13 cellular contexts compared by ENCODE assay signal in genomic region chr14:49623387-49623786, GRCh38. TPM values are rescaled to one million over a fixed set of nuclear protein-coding genes. Genes with fewer than 3 reads are reported as not detected.
DNase-seq lines count a peak whose midpoint lies in the region; ATAC-seq, FAIRE-seq and TF ChIP-seq lines count a peak whose summit lies in the region.
"Had no signal": no experiment of that assay in that cellular context is flagged by ENCODE, and none has a peak within 500 bp of the region (broad histone marks: within the 10 kb centered on the region; RNA-seq: fewer than 3 reads in every experiment).

No MANE protein-coding gene starts in this region.

- no peak for ATAC-seq in HepG2
- no peak for ATAC-seq in HG03139 (IDR thresholded peaks at IDR 0.05; ENCODE audit: unreplicated experiment)
- ATAC-seq: body of pancreas had no signal

- in situ Hi-C loops in HepG2 (cut with HindIII; ENCODE audit: extremely low pct_ligation_motif_present, low pct_unique_long_range_greater_than_20kb) = no loop called here

- POLR2A ChIA-PET in A673 (lab: Charles Lee; ENCODE audit: low non-redundant PET) (no interaction called here), HEK293 (lab: Yijun Ruan, JAX) (interaction anchor here (3.0 kb wide), 1 partner anchor 11 kb away, joined by 18 read pairs; no protein-coding TSS in a partner anchor), HepG2 (lab: Yijun Ruan, JAX) (interaction anchor here (1.0 to 1.4 kb wide), 4 partner anchors 9 to 95 kb away, joined by 3 to 8 read pairs (median 4); partner anchors contain the start of gene LRR1)

- DNase-seq in A673 (ENCODE audit: low spot score) = no peak
- DNase-seq in activated naive CD8-positive, alpha-beta T cell treated with anti-CD3 and anti-CD28 coated beads for 36 hours = no peak
- no peak for DNase-seq in HepG2 (ENCODE audit: low spot score)
- DNase-seq in HuH-7.5 (ENCODE audit: low spot score) = no peak
- no peak for DNase-seq in DMS153 treated with DMSO at 0.1 percent for 48 hours (lab: John Stamatoyannopoulos, UW; ENCODE audit: unreplicated experiment)
- no peak for DNase-seq in stimulated activated CD8-positive, alpha-beta memory T cell treated with anti-CD3 and anti-CD28 coated beads, Interleukin-4, amount 100 ng/mL, for 48 hours
- DNase-seq: body of pancreas, hippocampal formation, KG1, naive B cell, NCI-H774 had no signal

- H3K27me3 ChIP-seq in A673 (replicated peaks; ENCODE audit: insufficient read depth, low read depth, low read length, poor library complexity) (no peaks in the 10 kb centered on the region), HepG2 (ENCODE audit: control insufficient read depth in 1 of 2, insufficient read depth in 2 of 2, low read length in 2 of 2) (no peaks in the 10 kb centered on the region; a peak in 1 of 5 replicates)
- H3K27me3 ChIP-seq: body of pancreas had no signal

- CTCF ChIA-PET in A673 (lab: Charles Lee) (interaction anchor here (0.6 kb wide), 1 partner anchor 11 kb away, joined by 3 read pairs; no protein-coding TSS in a partner anchor), HEK293 (lab: Yijun Ruan, JAX) (interaction anchor here (1.6 kb wide), 1 partner anchor 36 kb away, joined by 6 read pairs; no protein-coding TSS in a partner anchor), HepG2 (lab: Yijun Ruan, JAX; ENCODE audit: low intra/inter-chr PET ratio, low total read pairs) (no interaction called here)

- H3K4me1 ChIP-seq in A673 (ENCODE audit: insufficient read depth, low read length, poor library complexity, severe bottlenecking) (peaks cover 22% of the 10 kb centered on the region), HEK293 (ENCODE audit: control insufficient read depth, insufficient read depth, low read length) (no peaks in the 10 kb centered on the region), HepG2 (ENCODE audit: insufficient read depth, low read length) (peaks cover 39% of the 10 kb centered on the region)

- WGBS in HepG2 (ENCODE audit: low lambda C conversion rate) = 72% methylated on average over 3 of the region's 3 CpGs

- H3K27ac ChIP-seq in A673 (ENCODE audit: low read depth, low read length, poor library complexity, severe bottlenecking) (peak overlapping the region; percentile 35), HEK293 (ENCODE audit: extremely low read depth, low read depth, low read length) (no peak overlapping the region), HepG2 (ENCODE audit: extremely low read length, insufficient read depth, low read length) (no peak overlapping the region)

- peak overlapping the region; percentile 95 for H3K4me3 Mint-ChIP-seq in activated naive CD8-positive, alpha-beta T cell treated with anti-CD3 and anti-CD28 coated beads for 36 hours

- TF ChIP-seq RAD21 in HepG2 (CRISPR knock-in tag; IDR thresholded peaks at IDR 0.05) = no peak

- H3K36me3 Mint-ChIP-seq in activated naive CD8-positive, alpha-beta T cell treated with anti-CD3 and anti-CD28 coated beads for 36 hours = peaks cover 47% of the 10 kb centered on the region

- peaks cover 45% of the 10 kb centered on the region for H3K4me1 Mint-ChIP-seq in activated naive CD8-positive, alpha-beta T cell treated with anti-CD3 and anti-CD28 coated beads for 36 hours

- peak overlapping the region; percentile 93 for H3K4me3 ChIP-seq in A673 (ENCODE audit: low read depth, low read length, poor library complexity, severe bottlenecking)
- H3K4me3 ChIP-seq in HEK293 (ENCODE audit: low read depth, low read length) = peak overlapping the region; percentile 21
- peak overlapping the region in 2 of 3 experiments; percentile 86 to 92; a peak in 3 of 6 replicates for H3K4me3 ChIP-seq in HepG2 (replicated peaks in 1 of 3; ENCODE audit: insufficient read depth in 1 of 3, low read depth in 2 of 3, low read length in 3 of 3)

- peak overlapping the region; percentile 70 for H3K27ac Mint-ChIP-seq in activated naive CD8-positive, alpha-beta T cell treated with anti-CD3 and anti-CD28 coated beads for 36 hours

- H2AFZ ChIP-seq in HepG2 (ENCODE audit: low read length) = no peak overlapping the region

- H3K36me3 ChIP-seq in A673 (ENCODE audit: insufficient read depth, low read length, poor library complexity, severe bottlenecking) (peaks cover 31% of the 10 kb centered on the region), HEK293 (ENCODE audit: control insufficient read depth in 2 of 2, insufficient read depth in 1 of 2, low read length in 2 of 2) (peaks cover 20 to 31% of the 10 kb centered on the region in 2 experiments), HepG2 (replicated peaks in 1 of 2; ENCODE audit: control insufficient read depth in 1 of 2, insufficient read depth in 2 of 2, low read length in 2 of 2) (peaks cover 0 to 12% of the 10 kb centered on the region in 2 experiments; a peak in 2 of 5 replicates)

- peak overlapping the region; percentile 95 for H3K4me2 ChIP-seq in HepG2 (ENCODE audit: low read depth, low read length)

- no peaks in the 10 kb centered on the region for H3K9me3 Mint-ChIP-seq in activated naive CD8-positive, alpha-beta T cell treated with anti-CD3 and anti-CD28 coated beads for 36 hours
- H3K9me3 Mint-ChIP-seq: naive B cell had no signal

- no peak for TF ChIP-seq POLR2A in HepG2 (IDR thresholded peaks at IDR 0.05; ENCODE audit: insufficient read depth in 1 of 2, low read depth in 2 of 2, low read length in 2 of 2)

- H3K9ac ChIP-seq in HepG2 (ENCODE audit: insufficient read depth, low read depth, low read length) = no peak overlapping the region

- BruUV-seq in A673 (replicated peaks; lab: Mats Ljungman, UMichigan) (no TSS peak), HepG2 (replicated peaks; lab: Mats Ljungman, UMichigan) (no TSS peak)

- H4K20me1 ChIP-seq in HepG2 (ENCODE audit: insufficient read depth, low read length) = peaks cover 12% of the 10 kb centered on the region

- peaks cover 54% of the 10 kb centered on the region for H3K79me2 ChIP-seq in HepG2 (ENCODE audit: insufficient read depth, low read length)

- H3K27me3 Mint-ChIP-seq in activated naive CD8-positive, alpha-beta T cell treated with anti-CD3 and anti-CD28 coated beads for 36 hours = no peaks in the 10 kb centered on the region
- H3K27me3 Mint-ChIP-seq: naive B cell had no signal

- FAIRE-seq in HepG2 (lab: Jason Lieb, UNC) = no peak

- intact Hi-C loops in A673 (cut with micrococcal nuclease; ENCODE audit: unreplicated experiment) (no loop called here), HepG2 (cut with micrococcal nuclease; ENCODE audit: unreplicated experiment) (no loop called here)

- H3K9me3 ChIP-seq in A673 (ENCODE audit: low read depth, low read length, poor library complexity, severe bottlenecking) (no peaks in the 10 kb centered on the region), HEK293 (ENCODE audit: control insufficient read depth, insufficient read depth, low read depth, low read length) (no peaks in the 10 kb centered on the region), HepG2 (ENCODE audit: low read length) (no peaks in the 10 kb centered on the region)
- H3K9me3 ChIP-seq: body of pancreas had no signal

- TF ChIP-seq CTCF in A673 (conservative IDR thresholded peaks at IDR 0.05; ENCODE audit: low read depth, low read length) (no peak), HEK293 (tag by site-specific recombination; IDR thresholded peaks at IDR 0.05) (no peak), HepG2 (CRISPR knock-in tag; IDR thresholded peaks at IDR 0.05) (no peak)

- TF ChIP-seq EP300 in HepG2 (IDR thresholded peaks at IDR 0.05; ENCODE audit: low read depth in 2 of 2, low read length in 2 of 2) (no peak), HepG2 (CRISPR knock-in tag; IDR thresholded peaks at IDR 0.05; ENCODE audit: borderline replicate concordance) (no peak)

RNA-seq across cellular contexts. Expression of gene MGAT2, which starts 2.8 kb away (rescaled TPM):
- total RNA-seq in A673 (2021) (35.9 and 37.3 TPM in 2 replicates), HepG2 (2016; rRNA removed; fragmentation: Illumina TruSeq; extraction: Trizol) (47.2 and 51.9 TPM in 2 replicates)
- 10 to 100 TPM; 40.0 to 42.0 TPM for total RNA-seq in activated naive CD8-positive, alpha-beta T cell treated with anti-CD3 and anti-CD28 coated beads for 36 hours
- total RNA-seq in HepG2 (2016; cell fraction: cytosol; rRNA removed; fragmentation: Illumina TruSeq; extraction: Trizol; ENCODE audit: low read depth) = 11.1 and 14.0 TPM in 2 replicates
- total RNA-seq in HepG2 (2016; cell fraction: insoluble cytoplasmic fraction; rRNA removed; fragmentation: Illumina TruSeq; extraction: Trizol) = 50.9 and 51.9 TPM in 2 replicates
- 47.8 and 48.8 TPM in 2 replicates for total RNA-seq in HepG2 (2016; cell fraction: membrane; rRNA removed; fragmentation: Illumina TruSeq; extraction: Trizol)
- 35.6 and 35.7 TPM in 2 replicates for total RNA-seq in HepG2 (2016; cell fraction: nucleus; rRNA removed; fragmentation: Illumina TruSeq; extraction: Trizol)
- 12.4 and 12.9 TPM in 2 replicates for polyA plus RNA-seq in HepG2 (2011; rRNA removed)
- 11.6 and 13.5 TPM in 2 replicates for polyA plus RNA-seq in HepG2 (2011; cell fraction: cytosol; rRNA removed)
- polyA plus RNA-seq in HepG2 (2011; cell fraction: nucleus; rRNA removed) = 4.6 and 5.3 TPM in 2 replicates
- 4.2 and 5.5 TPM in 2 replicates for polyA plus RNA-seq in HepG2 (2012)
- polyA plus RNA-seq in HepG2 (2016; cell fraction: cytosol; fragmentation: Illumina TruSeq; extraction: Trizol; ENCODE audit: low read depth) = 9.6 and 11.4 TPM in 2 replicates
- polyA plus RNA-seq in HepG2 (2016; cell fraction: insoluble cytoplasmic fraction; fragmentation: Illumina TruSeq; extraction: Trizol; ENCODE audit: low read depth) = 42.7 and 53.6 TPM in 2 replicates
- 30.4 and 34.7 TPM in 2 replicates for polyA plus RNA-seq in HepG2 (2016; cell fraction: membrane; fragmentation: Illumina TruSeq; extraction: Trizol; ENCODE audit: low read depth)
- 41.5 and 42.4 TPM in 2 replicates for polyA plus RNA-seq in HepG2 (2016; cell fraction: nucleus; fragmentation: Illumina TruSeq; extraction: Trizol; ENCODE audit: insufficient read depth, low read depth)
- 13.7 and 21.0 TPM in 2 replicates for polyA minus RNA-seq in HepG2 (2011; rRNA and poly(A)+ RNA removed; ENCODE audit: low replicate concordance)
- polyA minus RNA-seq in HepG2 (2011; cell fraction: cytosol; rRNA and poly(A)+ RNA removed) = 14.9 and 15.9 TPM in 2 replicates
- polyA minus RNA-seq in HepG2 (2011; cell fraction: nucleus; rRNA and poly(A)+ RNA removed) = 10.3 and 10.8 TPM in 2 replicates

RNA-seq across cellular contexts. Expression of gene RPL36AL, which starts 3.0 kb away (rescaled TPM):
- total RNA-seq in A673 (2021) = 188 and 202 TPM in 2 replicates
- total RNA-seq in activated naive CD8-positive, alpha-beta T cell treated with anti-CD3 and anti-CD28 coated beads for 36 hours = 100 to 1,000 TPM; 236 to 250 TPM
- total RNA-seq in HepG2 (2016; rRNA removed; fragmentation: Illumina TruSeq; extraction: Trizol) = 294 and 383 TPM in 2 replicates
- total RNA-seq in HepG2 (2016; cell fraction: cytosol; rRNA removed; fragmentation: Illumina TruSeq; extraction: Trizol; ENCODE audit: low read depth) = 88.6 and 90.1 TPM in 2 replicates
- total RNA-seq in HepG2 (2016; cell fraction: insoluble cytoplasmic fraction; rRNA removed; fragmentation: Illumina TruSeq; extraction: Trizol) = 283 and 392 TPM in 2 replicates
- 101 and 102 TPM in 2 replicates for total RNA-seq in HepG2 (2016; cell fraction: membrane; rRNA removed; fragmentation: Illumina TruSeq; extraction: Trizol)
- 94.7 and 104 TPM in 2 replicates for total RNA-seq in HepG2 (2016; cell fraction: nucleus; rRNA removed; fragmentation: Illumina TruSeq; extraction: Trizol)
- 84.2 and 90.0 TPM in 2 replicates for polyA plus RNA-seq in HepG2 (2011; rRNA removed)
- polyA plus RNA-seq in HepG2 (2011; cell fraction: cytosol; rRNA removed) = 86.6 and 126 TPM in 2 replicates
- polyA plus RNA-seq in HepG2 (2011; cell fraction: nucleus; rRNA removed) = 25.3 and 33.1 TPM in 2 replicates
- 175 and 257 TPM in 2 replicates for polyA plus RNA-seq in HepG2 (2012)
- polyA plus RNA-seq in HepG2 (2016; cell fraction: cytosol; fragmentation: Illumina TruSeq; extraction: Trizol; ENCODE audit: low read depth) = 98.6 and 103 TPM in 2 replicates
- polyA plus RNA-seq in HepG2 (2016; cell fraction: insoluble cytoplasmic fraction; fragmentation: Illumina TruSeq; extraction: Trizol; ENCODE audit: low read depth) = 442 and 461 TPM in 2 replicates
- polyA plus RNA-seq in HepG2 (2016; cell fraction: membrane; fragmentation: Illumina TruSeq; extraction: Trizol; ENCODE audit: low read depth) = 108 and 109 TPM in 2 replicates
- 176 and 178 TPM in 2 replicates for polyA plus RNA-seq in HepG2 (2016; cell fraction: nucleus; fragmentation: Illumina TruSeq; extraction: Trizol; ENCODE audit: insufficient read depth, low read depth)
- 4.9 and 21.4 TPM in 2 replicates for polyA minus RNA-seq in HepG2 (2011; rRNA and poly(A)+ RNA removed; ENCODE audit: low replicate concordance)
- polyA minus RNA-seq in HepG2 (2011; cell fraction: cytosol; rRNA and poly(A)+ RNA removed) = 35.3 and 38.6 TPM in 2 replicates
- 19.6 and 28.7 TPM in 2 replicates for polyA minus RNA-seq in HepG2 (2011; cell fraction: nucleus; rRNA and poly(A)+ RNA removed)

RNA-seq across cellular contexts. Expression of gene DNAAF2, which starts 11.7 kb away (rescaled TPM):
- total RNA-seq in A673 (2021) (12.4 and 13.7 TPM in 2 replicates), HepG2 (2016; rRNA removed; fragmentation: Illumina TruSeq; extraction: Trizol) (13.6 and 17.9 TPM in 2 replicates)
- 10 to 100 TPM; 15.5 to 15.6 TPM for total RNA-seq in activated naive CD8-positive, alpha-beta T cell treated with anti-CD3 and anti-CD28 coated beads for 36 hours
- total RNA-seq in HepG2 (2016; cell fraction: cytosol; rRNA removed; fragmentation: Illumina TruSeq; extraction: Trizol; ENCODE audit: low read depth) = 4.8 and 5.7 TPM in 2 replicates
- 14.5 and 17.7 TPM in 2 replicates for total RNA-seq in HepG2 (2016; cell fraction: insoluble cytoplasmic fraction; rRNA removed; fragmentation: Illumina TruSeq; extraction: Trizol)
- 10.8 and 12.3 TPM in 2 replicates for total RNA-seq in HepG2 (2016; cell fraction: membrane; rRNA removed; fragmentation: Illumina TruSeq; extraction: Trizol)
- 7.0 and 8.3 TPM in 2 replicates for total RNA-seq in HepG2 (2016; cell fraction: nucleus; rRNA removed; fragmentation: Illumina TruSeq; extraction: Trizol)
- 6.1 TPM in 2 replicates for polyA plus RNA-seq in HepG2 (2011; rRNA removed)
- 4.9 and 5.2 TPM in 2 replicates for polyA plus RNA-seq in HepG2 (2011; cell fraction: cytosol; rRNA removed)
- polyA plus RNA-seq in HepG2 (2011; cell fraction: nucleus; rRNA removed) = 2.5 and 2.7 TPM in 2 replicates
- polyA plus RNA-seq in HepG2 (2012) = 7.4 and 8.1 TPM in 2 replicates
- 3.3 and 4.7 TPM in 2 replicates for polyA plus RNA-seq in HepG2 (2016; cell fraction: cytosol; fragmentation: Illumina TruSeq; extraction: Trizol; ENCODE audit: low read depth)
- 17.1 and 19.1 TPM in 2 replicates for polyA plus RNA-seq in HepG2 (2016; cell fraction: insoluble cytoplasmic fraction; fragmentation: Illumina TruSeq; extraction: Trizol; ENCODE audit: low read depth)
- 7.1 and 7.4 TPM in 2 replicates for polyA plus RNA-seq in HepG2 (2016; cell fraction: membrane; fragmentation: Illumina TruSeq; extraction: Trizol; ENCODE audit: low read depth)
- 9.5 and 10.7 TPM in 2 replicates for polyA plus RNA-seq in HepG2 (2016; cell fraction: nucleus; fragmentation: Illumina TruSeq; extraction: Trizol; ENCODE audit: insufficient read depth, low read depth)
- 2.7 and 3.1 TPM in 2 replicates for polyA minus RNA-seq in HepG2 (2011; rRNA and poly(A)+ RNA removed; ENCODE audit: low replicate concordance)
- polyA minus RNA-seq in HepG2 (2011; cell fraction: cytosol; rRNA and poly(A)+ RNA removed) = 3.6 and 4.2 TPM in 2 replicates
- polyA minus RNA-seq in HepG2 (2011; cell fraction: nucleus; rRNA and poly(A)+ RNA removed) = 3.1 and 4.5 TPM in 2 replicates

RNA-seq across cellular contexts. Expression of gene LRR1, which starts 24.6 kb away (rescaled TPM):
- total RNA-seq in A673 (2021) = 47.5 and 49.2 TPM in 2 replicates
- total RNA-seq in activated naive CD8-positive, alpha-beta T cell treated with anti-CD3 and anti-CD28 coated beads for 36 hours = 10 to 100 TPM; 58.9 to 59.9 TPM
- total RNA-seq in HepG2 (2016; rRNA removed; fragmentation: Illumina TruSeq; extraction: Trizol) = 36.2 and 49.8 TPM in 2 replicates
- total RNA-seq in HepG2 (2016; cell fraction: cytosol; rRNA removed; fragmentation: Illumina TruSeq; extraction: Trizol; ENCODE audit: low read depth) = 25.3 and 29.2 TPM in 2 replicates
- total RNA-seq in HepG2 (2016; cell fraction: insoluble cytoplasmic fraction; rRNA removed; fragmentation: Illumina TruSeq; extraction: Trizol) = 37.2 and 49.2 TPM in 2 replicates
- total RNA-seq in HepG2 (2016; cell fraction: membrane; rRNA removed; fragmentation: Illumina TruSeq; extraction: Trizol) = 30.8 and 32.4 TPM in 2 replicates
- 18.7 and 21.3 TPM in 2 replicates for total RNA-seq in HepG2 (2016; cell fraction: nucleus; rRNA removed; fragmentation: Illumina TruSeq; extraction: Trizol)
- polyA plus RNA-seq in HepG2 (2011; rRNA removed) = 3.9 and 7.0 TPM in 2 replicates
- 4.2 and 4.3 TPM in 2 replicates for polyA plus RNA-seq in HepG2 (2011; cell fraction: cytosol; rRNA removed)
- 1.9 and 2.1 TPM in 2 replicates for polyA plus RNA-seq in HepG2 (2011; cell fraction: nucleus; rRNA removed)
- 4.8 and 6.0 TPM in 2 replicates for polyA plus RNA-seq in HepG2 (2012)
- polyA plus RNA-seq in HepG2 (2016; cell fraction: cytosol; fragmentation: Illumina TruSeq; extraction: Trizol; ENCODE audit: low read depth) = 14.3 and 17.0 TPM in 2 replicates
- polyA plus RNA-seq in HepG2 (2016; cell fraction: insoluble cytoplasmic fraction; fragmentation: Illumina TruSeq; extraction: Trizol; ENCODE audit: low read depth) = 36.2 and 39.0 TPM in 2 replicates
- polyA plus RNA-seq in HepG2 (2016; cell fraction: membrane; fragmentation: Illumina TruSeq; extraction: Trizol; ENCODE audit: low read depth) = 16.8 and 17.0 TPM in 2 replicates
- 17.4 and 22.9 TPM in 2 replicates for polyA plus RNA-seq in HepG2 (2016; cell fraction: nucleus; fragmentation: Illumina TruSeq; extraction: Trizol; ENCODE audit: insufficient read depth, low read depth)
- 6.5 and 13.4 TPM in 2 replicates for polyA minus RNA-seq in HepG2 (2011; rRNA and poly(A)+ RNA removed; ENCODE audit: low replicate concordance)
- polyA minus RNA-seq in HepG2 (2011; cell fraction: cytosol; rRNA and poly(A)+ RNA removed) = 3.0 and 4.6 TPM in 2 replicates
- polyA minus RNA-seq in HepG2 (2011; cell fraction: nucleus; rRNA and poly(A)+ RNA removed) = 9.0 and 10.3 TPM in 2 replicates

RNA-seq across cellular contexts. Expression of gene RPS29, which starts 37.2 kb away (rescaled TPM):
- total RNA-seq in A673 (2021) (1,002 and 1,040 TPM in 2 replicates), HepG2 (2016; rRNA removed; fragmentation: Illumina TruSeq; extraction: Trizol) (3,901 and 4,303 TPM in 2 replicates)
- 1,000 to 10,000 TPM; 1,759 to 2,048 TPM for total RNA-seq in activated naive CD8-positive, alpha-beta T cell treated with anti-CD3 and anti-CD28 coated beads for 36 hours
- total RNA-seq in HepG2 (2016; cell fraction: cytosol; rRNA removed; fragmentation: Illumina TruSeq; extraction: Trizol; ENCODE audit: low read depth) = 8,184 and 8,598 TPM in 2 replicates
- 4,185 and 4,312 TPM in 2 replicates for total RNA-seq in HepG2 (2016; cell fraction: insoluble cytoplasmic fraction; rRNA removed; fragmentation: Illumina TruSeq; extraction: Trizol)
- 10,515 and 11,473 TPM in 2 replicates for total RNA-seq in HepG2 (2016; cell fraction: membrane; rRNA removed; fragmentation: Illumina TruSeq; extraction: Trizol)
- 1,563 and 1,683 TPM in 2 replicates for total RNA-seq in HepG2 (2016; cell fraction: nucleus; rRNA removed; fragmentation: Illumina TruSeq; extraction: Trizol)
- polyA plus RNA-seq in HepG2 (2011; rRNA removed) = 7,896 and 8,215 TPM in 2 replicates
- polyA plus RNA-seq in HepG2 (2011; cell fraction: cytosol; rRNA removed) = 23,106 and 23,761 TPM in 2 replicates
- polyA plus RNA-seq in HepG2 (2011; cell fraction: nucleus; rRNA removed) = 3,131 and 3,133 TPM in 2 replicates
- 7,846 and 11,802 TPM in 2 replicates for polyA plus RNA-seq in HepG2 (2012)
- 7,461 and 7,652 TPM in 2 replicates for polyA plus RNA-seq in HepG2 (2016; cell fraction: cytosol; fragmentation: Illumina TruSeq; extraction: Trizol; ENCODE audit: low read depth)
- polyA plus RNA-seq in HepG2 (2016; cell fraction: insoluble cytoplasmic fraction; fragmentation: Illumina TruSeq; extraction: Trizol; ENCODE audit: low read depth) = 2,305 and 2,788 TPM in 2 replicates
- 6,369 and 7,188 TPM in 2 replicates for polyA plus RNA-seq in HepG2 (2016; cell fraction: membrane; fragmentation: Illumina TruSeq; extraction: Trizol; ENCODE audit: low read depth)
- polyA plus RNA-seq in HepG2 (2016; cell fraction: nucleus; fragmentation: Illumina TruSeq; extraction: Trizol; ENCODE audit: insufficient read depth, low read depth) = 1,882 and 2,182 TPM in 2 replicates
- 1,545 and 1,558 TPM in 2 replicates for polyA minus RNA-seq in HepG2 (2011; rRNA and poly(A)+ RNA removed; ENCODE audit: low replicate concordance)
- 502 and 598 TPM in 2 replicates for polyA minus RNA-seq in HepG2 (2011; cell fraction: cytosol; rRNA and poly(A)+ RNA removed)
- polyA minus RNA-seq in HepG2 (2011; cell fraction: nucleus; rRNA and poly(A)+ RNA removed) = 266 and 310 TPM in 2 replicates

Comparison
In these comparisons a context has a peak if more than half of its experiments do, and no peak if none do; other contexts are left out.
1. H3K4me3 ChIP-seq: peak in every context shown above with its lines; median percentile 93 in A673; 89 in HepG2; 21 in HEK293.